Comparison of ENCODE assay signal across 23 cellular contexts in the genomic region with DNA sequence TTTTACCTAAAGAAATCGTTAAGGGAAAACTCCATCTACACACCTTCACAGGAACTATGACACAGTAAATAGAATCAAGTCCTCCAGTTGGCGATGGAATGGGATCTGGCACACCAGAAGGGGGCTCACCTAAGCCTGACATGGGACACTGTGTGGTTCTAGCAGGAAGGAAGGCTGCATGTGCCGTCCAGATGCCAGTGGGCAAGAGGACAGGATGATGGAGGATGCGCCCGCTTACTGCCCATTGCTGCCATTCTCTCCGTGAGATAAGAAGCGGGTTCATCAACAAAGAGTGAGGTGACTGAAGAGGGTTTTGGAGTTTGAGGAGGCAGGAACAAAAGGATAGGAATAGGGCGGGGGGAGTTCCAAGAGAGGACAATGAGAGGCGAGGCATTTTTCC. TPM values are rescaled to one million over a fixed set of nuclear protein-coding genes. Genes with fewer than 3 reads are reported as not detected.
"Had no signal": no experiment of that assay in that cellular context is flagged by ENCODE, and none has a peak within 500 bp of the region (broad histone marks: within the 10 kb centered on the region; RNA-seq: fewer than 3 reads in every experiment).

No MANE protein-coding gene starts in this region.

- ATAC-seq: K562, SK-N-SH treated with all-trans-retinoic acid at 6 μM for 48 hours had no signal

- H3K4me1 Mint-ChIP-seq: IgD-negative memory B cell had no signal

- H3K27ac Mint-ChIP-seq: IgD-negative memory B cell had no signal

- DNase-seq: Kasumi-1, MM.1S, NCI-H1092 treated with DMSO at 0.1 percent for 48 hours, NCI-H1436, NCI-H187, NCI-H2029, NCI-H2081 treated with DMSO at 0.1 percent for 48 hours, NCI-H2171, NCI-H226, NCI-H446, NCI-H510A, NCI-H524 treated with DMSO at 0.1 percent for 48 hours, NCI-H69, NCI-H774, SHP77 had no signal

- H3K4me2 ChIP-seq: KMS-11 had no signal

- H3K4me3 Mint-ChIP-seq: IgD-negative memory B cell had no signal

- H3K9ac ChIP-seq: KMS-11 had no signal

- H3K27ac ChIP-seq: HL-60, KMS-11, RWPE1 had no signal

- H3K4me3 ChIP-seq: K562 had no signal

RNA-seq across cellular contexts. Expression of gene CYP2F1, which starts 2.9 kb away (rescaled TPM):
- total RNA-seq: M059J, SK-MEL-5 had no signal
- polyA plus RNA-seq: IgD-negative memory B cell had no signal

RNA-seq across cellular contexts. Expression of gene CYP2A13, which starts 23.0 kb away (rescaled TPM):
- total RNA-seq: K562, M059J, SK-MEL-5 had no signal
- polyA plus RNA-seq: IgD-negative memory B cell, K562 had no signal
